ENCODE assay signal across 20 cellular contexts in genomic region chr2:238939074-238939473, GRCh38.
DNase-seq lines count a peak whose midpoint lies in the region; ATAC-seq and TF ChIP-seq lines count a peak whose summit lies in the region.
"Had no signal": no experiment of that assay in that cellular context is flagged by ENCODE, and none has a peak within 500 bp of the region (broad histone marks: within the 10 kb centered on the region; RNA-seq: fewer than 3 reads in every experiment).

No MANE protein-coding gene starts in this region.

- H3K79me2 ChIP-seq in smooth muscle cell (ENCODE audit: low read depth): no peaks in the 10 kb centered on the region

- no peaks in the 10 kb centered on the region for H3K36me3 Mint-ChIP-seq in endodermal cell (ENCODE audit: low read depth)
- H3K36me3 Mint-ChIP-seq: activated naive CD8-positive, alpha-beta T cell treated with anti-CD3 and anti-CD28 coated beads, Interleukin-2, amount 10 ng/mL, durations not matched to agents 7 days and 5 days; stimulated activated effector memory CD8-positive, alpha-beta T cell treated with anti-CD3 and anti-CD28 coated beads, Interleukin-12 subunit alpha, Interleukin-12 subunit beta, amount 100 ng/mL, for 72 hours had no signal

- no peak overlapping the region for H3K27ac Mint-ChIP-seq in endodermal cell
- H3K27ac Mint-ChIP-seq: activated naive CD8-positive, alpha-beta T cell treated with anti-CD3 and anti-CD28 coated beads, Interleukin-2, amount 10 ng/mL, durations not matched to agents 7 days and 5 days; stimulated activated effector memory CD8-positive, alpha-beta T cell treated with anti-CD3 and anti-CD28 coated beads, Interleukin-12 subunit alpha, Interleukin-12 subunit beta, amount 100 ng/mL, for 72 hours had no signal

- H3K4me1 Mint-ChIP-seq in endodermal cell: no peaks in the 10 kb centered on the region
- H3K4me1 Mint-ChIP-seq: activated naive CD8-positive, alpha-beta T cell treated with anti-CD3 and anti-CD28 coated beads, Interleukin-2, amount 10 ng/mL, durations not matched to agents 7 days and 5 days had no signal

- no peaks in the 10 kb centered on the region for H3K9me3 Mint-ChIP-seq in endodermal cell
- H3K9me3 Mint-ChIP-seq: activated naive CD8-positive, alpha-beta T cell treated with anti-CD3 and anti-CD28 coated beads, Interleukin-2, amount 10 ng/mL, durations not matched to agents 7 days and 5 days; stimulated activated effector memory CD8-positive, alpha-beta T cell treated with anti-CD3 and anti-CD28 coated beads, Interleukin-12 subunit alpha, Interleukin-12 subunit beta, amount 100 ng/mL, for 72 hours had no signal

- intact Hi-C loops in tibial artery (cut with DNase I; ENCODE audit: low total_unique reads): no loop called here

- H3K4me1 ChIP-seq in endodermal cell (ENCODE audit: control insufficient read depth, insufficient read depth, low read length): no peaks in the 10 kb centered on the region
- no peaks in the 10 kb centered on the region for H3K4me1 ChIP-seq in right atrium auricular region
- no peaks in the 10 kb centered on the region for H3K4me1 ChIP-seq in tibial artery
- H3K4me1 ChIP-seq in smooth muscle cell (ENCODE audit: low read depth): no peaks in the 10 kb centered on the region
- H3K4me1 ChIP-seq: BE2C had no signal

- H3K9ac ChIP-seq in endodermal cell (ENCODE audit: extremely low read depth, low read length, poor library complexity, severe bottlenecking) (no peak overlapping the region), smooth muscle cell (ENCODE audit: low read depth) (no peak overlapping the region)

- no peak for ATAC-seq in HG03571 (IDR thresholded peaks at IDR 0.05; ENCODE audit: unreplicated experiment)
- ATAC-seq: stimulated activated effector memory CD8-positive, alpha-beta T cell treated with anti-CD3 and anti-CD28 coated beads, Interleukin-12 subunit alpha, Interleukin-12 subunit beta, amount 100 ng/mL, for 72 hours had no signal

- TF ChIP-seq CTCF in endodermal cell (conservative IDR thresholded peaks at IDR 0.05) (no peak), right atrium auricular region (IDR thresholded peaks at IDR 0.05) (no peak), tibial artery (IDR thresholded peaks at IDR 0.05) (no peak), smooth muscle cell (IDR thresholded peaks at IDR 0.05; ENCODE audit: borderline replicate concordance, insufficient read depth, poor library complexity, severe bottlenecking) (no peak)

- H3K27me3 ChIP-seq in endodermal cell (ENCODE audit: control insufficient read depth, insufficient read depth, low read length, poor library complexity, severe bottlenecking) (peaks cover 3% of the 10 kb centered on the region), right atrium auricular region (no peaks in the 10 kb centered on the region), tibial artery (peaks cover 0 to 9% of the 10 kb centered on the region in 2 donors), smooth muscle cell (ENCODE audit: low read depth) (peaks cover 19% of the 10 kb centered on the region)
- H3K27me3 ChIP-seq: cardiac muscle cell had no signal

- WGBS in endodermal cell (ENCODE audit: insufficient coverage in 1 of 2, insufficient read length in 1 of 2), 2 experiments: 94 to 100% methylated on average over 3 to 6 of the region's 6 CpGs
- WGBS in smooth muscle cell (ENCODE audit: low lambda C conversion rate): 95% methylated on average over 6 of the region's 6 CpGs

- H3K4me2 ChIP-seq in smooth muscle cell: no peak overlapping the region

- H3K27me3 Mint-ChIP-seq in endodermal cell (ENCODE audit: insufficient read depth): peaks cover 3% of the 10 kb centered on the region

- no peak overlapping the region for H2AFZ ChIP-seq in smooth muscle cell (ENCODE audit: low read depth)

- H3K36me3 ChIP-seq in endodermal cell (ENCODE audit: control insufficient read depth, insufficient read depth, low read length): no peaks in the 10 kb centered on the region
- H3K36me3 ChIP-seq in right atrium auricular region: no peaks in the 10 kb centered on the region
- no peaks in the 10 kb centered on the region for H3K36me3 ChIP-seq in tibial artery
- H3K36me3 ChIP-seq in smooth muscle cell (ENCODE audit: low read depth): no peaks in the 10 kb centered on the region
- H3K36me3 ChIP-seq: BE2C, cardiac muscle cell had no signal

- H3K9me3 ChIP-seq in endodermal cell (ENCODE audit: control insufficient read depth, low read length): no peaks in the 10 kb centered on the region
- H3K9me3 ChIP-seq in right atrium auricular region: peaks cover 0 to 7% of the 10 kb centered on the region in 2 donors
- H3K9me3 ChIP-seq in tibial artery: no peaks in the 10 kb centered on the region
- no peaks in the 10 kb centered on the region for H3K9me3 ChIP-seq in smooth muscle cell (replicated peaks; ENCODE audit: low read depth)
- H3K9me3 ChIP-seq: BE2C had no signal

- no peaks in the 10 kb centered on the region for H4K20me1 ChIP-seq in smooth muscle cell (ENCODE audit: low read depth)

- no peak overlapping the region for H3K4me3 ChIP-seq in endodermal cell (ENCODE audit: low read length)
- no peak overlapping the region for H3K4me3 ChIP-seq in right atrium auricular region
- H3K4me3 ChIP-seq in tibial artery: no peak overlapping the region
- H3K4me3 ChIP-seq in smooth muscle cell: no peak overlapping the region
- H3K4me3 ChIP-seq: cardiac muscle cell, skin epidermis had no signal

- DNase-seq in GM03348 (ENCODE audit: low spot score) (peak; percentile 81), endodermal cell (peak; percentile 15), right atrium auricular region (ENCODE audit: low spot score) (peak; percentile 59), tibial artery (peak; percentile 78 to 85), COLO668 (lab: John Stamatoyannopoulos, UW; ENCODE audit: unreplicated experiment) (no peak), smooth muscle cell (lab: John Stamatoyannopoulos, UW; ENCODE audit: unreplicated experiment) (no peak)
- DNase-seq in stimulated activated naive CD4-positive, alpha-beta T cell treated with Interleukin-2 at 50 U/mL for 16 hours (lab: John Stamatoyannopoulos, UW): no peak
- DNase-seq: activated naive CD8-positive, alpha-beta T cell treated with anti-CD3 and anti-CD28 coated beads, Interleukin-2, amount 10 ng/mL, durations not matched to agents 7 days and 5 days; activated T-cell treated with anti-CD3 and anti-CD28 coated beads, Interleukin-2, amount 50 U/mL, for 1 hour; BE2C; DMS 273 treated with DMSO at 0.1 percent for 48 hours; effector memory CD4-positive, alpha-beta T cell; Kasumi-1; nucleus accumbens; SIG-M5; T-helper 2 cell had no signal

- H3K27ac ChIP-seq in endodermal cell (ENCODE audit: low read depth, low read length): no peak overlapping the region
- peak overlapping the region in 1 of 2 donors; percentile 44 for H3K27ac ChIP-seq in right atrium auricular region
- H3K27ac ChIP-seq in tibial artery: no peak overlapping the region
- no peak overlapping the region for H3K27ac ChIP-seq in smooth muscle cell (ENCODE audit: low read depth)
- H3K27ac ChIP-seq: cardiac muscle cell had no signal

- no peaks in the 10 kb centered on the region for H3F3A ChIP-seq in smooth muscle cell (ENCODE audit: low read depth)

- H3K4me3 Mint-ChIP-seq in endodermal cell: no peak overlapping the region
- H3K4me3 Mint-ChIP-seq: activated naive CD8-positive, alpha-beta T cell treated with anti-CD3 and anti-CD28 coated beads, Interleukin-2, amount 10 ng/mL, durations not matched to agents 7 days and 5 days; stimulated activated effector memory CD8-positive, alpha-beta T cell treated with anti-CD3 and anti-CD28 coated beads, Interleukin-12 subunit alpha, Interleukin-12 subunit beta, amount 100 ng/mL, for 72 hours had no signal

Comparison
In these comparisons a context has a peak if more than half of its experiments do, and no peak if none do; other contexts are left out.
1. DNase-seq: peak in GM03348 (single experiment), endodermal cell (single experiment), right atrium auricular region (single experiment) and tibial artery (2 of 2); none in COLO668 (single experiment), stimulated activated naive CD4-positive, alpha-beta T cell treated with Interleukin-2 at 50 U/mL for 16 hours (single experiment) and smooth muscle cell (single experiment).